Comparison of ENCODE assay signal across 26 cellular contexts in the genomic region with DNA sequence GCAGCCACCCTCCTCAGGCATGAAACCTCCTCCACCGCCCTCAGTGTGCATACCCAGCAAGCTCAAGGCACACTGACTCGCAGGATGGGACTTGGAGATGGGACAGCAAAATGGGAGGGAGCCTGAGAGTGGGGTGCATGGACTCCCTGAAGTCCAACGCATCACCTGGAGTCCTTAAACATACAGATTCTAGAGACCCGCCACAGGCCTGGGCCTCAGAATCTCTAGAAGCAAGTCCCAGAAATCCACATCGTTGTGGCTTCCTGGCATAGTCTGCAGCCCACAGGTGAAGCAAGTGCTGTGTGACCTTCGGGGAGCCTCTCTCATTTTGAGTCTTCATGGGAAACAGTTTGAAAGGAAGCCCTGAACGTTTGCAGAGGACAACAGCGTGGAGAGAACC. TPM values are rescaled to one million over a fixed set of nuclear protein-coding genes. Genes with fewer than 3 reads are reported as not detected.
DNase-seq lines count a peak whose midpoint lies in the region; ATAC-seq and TF ChIP-seq lines count a peak whose summit lies in the region.
"Had no signal": no experiment of that assay in that cellular context is flagged by ENCODE, and none has a peak within 500 bp of the region (broad histone marks: within the 10 kb centered on the region; RNA-seq: fewer than 3 reads in every experiment).

No MANE protein-coding gene starts in this region.

- H3K36me3 Mint-ChIP-seq in activated T-helper 1 cell treated with anti-CD3 and anti-CD28 coated beads, Interleukin-12 subunit alpha, Interleukin-12 subunit beta, Interleukin-2, Interleukin-4 antibody, amounts not matched to agents 30 ng/mL and 10 ng/mL and 1 ng/mL, durations not matched to agents 14 hours and 24 hours and 36 hours (ENCODE audit: low read depth) = peaks cover 7% of the 10 kb centered on the region
- H3K36me3 Mint-ChIP-seq: memory B cell had no signal

- peaks cover 90% of the 10 kb centered on the region for H3K4me1 Mint-ChIP-seq in activated T-helper 1 cell treated with anti-CD3 and anti-CD28 coated beads, Interleukin-12 subunit alpha, Interleukin-12 subunit beta, Interleukin-2, Interleukin-4 antibody, amounts not matched to agents 30 ng/mL and 10 ng/mL and 1 ng/mL, durations not matched to agents 14 hours and 24 hours and 36 hours (ENCODE audit: low read depth)

- no peak for TF ChIP-seq POLR2A in adrenal gland (IDR thresholded peaks at IDR 0.05)

- H3K4me3 ChIP-seq in lower lobe of right lung = no peak overlapping the region
- no peak overlapping the region for H3K4me3 ChIP-seq in adrenal gland
- H3K4me3 ChIP-seq: GM23248, right atrium auricular region, upper lobe of left lung had no signal

- WGBS in adrenal gland, 4 donors = 73 to 78% (median 74%) methylated on average over 7 to 8 of the region's 8 CpGs

- H3K27me3 ChIP-seq in lower lobe of right lung (ENCODE audit: low read depth) (peaks cover 58% of the 10 kb centered on the region), adrenal gland (peaks cover 48% of the 10 kb centered on the region)

- no peaks in the 10 kb centered on the region for H3K27me3 Mint-ChIP-seq in activated T-helper 1 cell treated with anti-CD3 and anti-CD28 coated beads, Interleukin-12 subunit alpha, Interleukin-12 subunit beta, Interleukin-2, Interleukin-4 antibody, amounts not matched to agents 30 ng/mL and 10 ng/mL and 1 ng/mL, durations not matched to agents 14 hours and 24 hours and 36 hours (ENCODE audit: insufficient read depth)

- H3K27ac ChIP-seq in lower lobe of right lung = no peak overlapping the region
- H3K27ac ChIP-seq in adrenal gland = no peak overlapping the region
- H3K27ac ChIP-seq: GM23248, right atrium auricular region, upper lobe of left lung had no signal

- DNase-seq in activated naive CD4-positive, alpha-beta T cell treated with anti-CD3 and anti-CD28 coated beads, Interleukin-2, amount 50 U/mL, for 16 hours = peak; percentile 9
- no peak for DNase-seq in activated naive CD4-positive, alpha-beta T cell treated with Interleukin-2 at 50 U/mL for 16 hours
- no peak for DNase-seq in activated T-helper 1 cell treated with anti-CD3 and anti-CD28 coated beads, Interleukin-12 subunit alpha, Interleukin-12 subunit beta, Interleukin-2, Interleukin-4 antibody, amounts not matched to agents 30 ng/mL and 10 ng/mL and 1 ng/mL, durations not matched to agents 14 hours and 24 hours and 36 hours (ENCODE audit: low spot score)
- peak; percentile 20 for DNase-seq in lower lobe of right lung
- DNase-seq in adrenal gland = no peak
- DNase-seq in stimulated activated CD4-positive, alpha-beta T cell treated with anti-CD3 and anti-CD28 coated beads, Interleukin-2, amount 100 ng/mL, for 24 hours = no peak
- DNase-seq in activated gamma-delta T cell (lab: John Stamatoyannopoulos, UW) = no peak
- DNase-seq: activated CD4-positive, CD25-positive, alpha-beta regulatory T cell; glutamatergic neuron; GM23248; Kasumi-1; left cardiac atrium; NCI-H187; NCI-H526 treated with DMSO at 0.1 percent for 48 hours; occipital lobe; RPMI8226; T1000; upper lobe of left lung had no signal

- no peak for ATAC-seq in lower lobe of right lung
- ATAC-seq in HG02642 (IDR thresholded peaks at IDR 0.05; ENCODE audit: poor library complexity, unreplicated experiment) = no peak
- ATAC-seq: left cardiac atrium, SK-N-SH treated with all-trans-retinoic acid at 6 μM for 48 hours had no signal

- intact Hi-C loops in activated T-helper 1 cell treated with anti-CD3 and anti-CD28 coated beads, Interleukin-12 subunit alpha, Interleukin-12 subunit beta, Interleukin-2, Interleukin-4 antibody, amounts not matched to agents 30 ng/mL and 10 ng/mL and 1 ng/mL, durations not matched to agents 14 hours and 24 hours and 36 hours (cut with micrococcal nuclease) = loop anchor here (1.0 kb wide), 1 partner anchor 8 kb away; no protein-coding TSS in a partner anchor
- intact Hi-C loops in lower lobe of right lung (cut with DNase I) (no loop called here), adrenal gland (cut with DNase I) (no loop called here)

- peak overlapping the region; percentile 61 for H3K27ac Mint-ChIP-seq in activated T-helper 1 cell treated with anti-CD3 and anti-CD28 coated beads, Interleukin-12 subunit alpha, Interleukin-12 subunit beta, Interleukin-2, Interleukin-4 antibody, amounts not matched to agents 30 ng/mL and 10 ng/mL and 1 ng/mL, durations not matched to agents 14 hours and 24 hours and 36 hours
- H3K27ac Mint-ChIP-seq: dendritic cell treated with granulocyte-macrophage colony-stimulating factor and Interleukin-4, amounts not matched to agents 40 ng/mL and 50 ng/mL, for 4 days; memory B cell had no signal

- no peaks in the 10 kb centered on the region for H3K9me3 ChIP-seq in lower lobe of right lung
- no peaks in the 10 kb centered on the region for H3K9me3 ChIP-seq in adrenal gland (replicated peaks in 1 of 3)
- H3K9me3 ChIP-seq: right atrium auricular region, upper lobe of left lung had no signal

- no peaks in the 10 kb centered on the region for H3K36me3 ChIP-seq in lower lobe of right lung
- no peaks in the 10 kb centered on the region for H3K36me3 ChIP-seq in adrenal gland (replicated peaks in 1 of 2)
- H3K36me3 ChIP-seq: right atrium auricular region, upper lobe of left lung had no signal

- no peak for TF ChIP-seq CTCF in lower lobe of right lung (IDR thresholded peaks at IDR 0.05)
- TF ChIP-seq CTCF in adrenal gland (IDR thresholded peaks at IDR 0.05) = no peak

- peaks cover 19% of the 10 kb centered on the region for H3K4me1 ChIP-seq in lower lobe of right lung
- peaks cover 0 to 10% of the 10 kb centered on the region in 2 donors for H3K4me1 ChIP-seq in adrenal gland (replicated peaks in 1 of 2)

- peak overlapping the region; percentile 47 for H3K4me3 Mint-ChIP-seq in activated T-helper 1 cell treated with anti-CD3 and anti-CD28 coated beads, Interleukin-12 subunit alpha, Interleukin-12 subunit beta, Interleukin-2, Interleukin-4 antibody, amounts not matched to agents 30 ng/mL and 10 ng/mL and 1 ng/mL, durations not matched to agents 14 hours and 24 hours and 36 hours
- H3K4me3 Mint-ChIP-seq: CD14-positive monocyte; dendritic cell treated with granulocyte-macrophage colony-stimulating factor and Interleukin-4, amounts not matched to agents 40 ng/mL and 50 ng/mL, for 4 days; memory B cell had no signal

- H3K9me3 Mint-ChIP-seq in activated T-helper 1 cell treated with anti-CD3 and anti-CD28 coated beads, Interleukin-12 subunit alpha, Interleukin-12 subunit beta, Interleukin-2, Interleukin-4 antibody, amounts not matched to agents 30 ng/mL and 10 ng/mL and 1 ng/mL, durations not matched to agents 14 hours and 24 hours and 36 hours = no peaks in the 10 kb centered on the region
- H3K9me3 Mint-ChIP-seq: dendritic cell treated with granulocyte-macrophage colony-stimulating factor and Interleukin-4, amounts not matched to agents 40 ng/mL and 50 ng/mL, for 4 days; memory B cell had no signal

RNA-seq across cellular contexts. Expression of gene TBX21, which starts 3.5 kb away (rescaled TPM):
- 89.8 and 90.8 TPM in 2 replicates for total RNA-seq in activated T-helper 1 cell treated with anti-CD3 and anti-CD28 coated beads, Interleukin-12 subunit alpha, Interleukin-12 subunit beta, Interleukin-2, Interleukin-4 antibody, amounts not matched to agents 30 ng/mL and 10 ng/mL and 1 ng/mL, durations not matched to agents 14 hours and 24 hours and 36 hours
- 3.6 TPM for total RNA-seq in lower lobe of right lung
- total RNA-seq in adrenal gland = 1 to 10 TPM in 1 of 8 donors, under 1 TPM in 5, not detected in 2; 0.06 to 2.0 (median 0.56) TPM
- polyA plus RNA-seq in adrenal gland = under 1 TPM; 0.18 to 0.48 (median 0.20) TPM
- total RNA-seq: endothelial cell of umbilical vein, GM23248, myocyte, occipital lobe had no signal
- polyA plus RNA-seq: endothelial cell of umbilical vein, GM23248 had no signal

RNA-seq across cellular contexts. Expression of gene TBKBP1, which starts 35.5 kb away (rescaled TPM):
- 11.6 and 12.4 TPM in 2 replicates for total RNA-seq in activated T-helper 1 cell treated with anti-CD3 and anti-CD28 coated beads, Interleukin-12 subunit alpha, Interleukin-12 subunit beta, Interleukin-2, Interleukin-4 antibody, amounts not matched to agents 30 ng/mL and 10 ng/mL and 1 ng/mL, durations not matched to agents 14 hours and 24 hours and 36 hours
- 8.3 TPM for total RNA-seq in lower lobe of right lung
- 10 to 100 TPM in 4 of 8 donors, 1 to 10 TPM in 4; 3.9 to 15.9 (median 11.5) TPM for total RNA-seq in adrenal gland
- 10 to 100 TPM in 2 of 3 donors, 1 to 10 TPM in 1; 5.7 to 63.9 (median 18.6) TPM for polyA plus RNA-seq in adrenal gland

Comparison
In these comparisons a context has a peak if more than half of its experiments do, and no peak if none do; other contexts are left out.
1. DNase-seq: peak in activated naive CD4-positive, alpha-beta T cell treated with anti-CD3 and anti-CD28 coated beads, Interleukin-2, amount 50 U/mL, for 16 hours (single experiment) and lower lobe of right lung (single experiment); none in activated naive CD4-positive, alpha-beta T cell treated with Interleukin-2 at 50 U/mL for 16 hours (single experiment), activated T-helper 1 cell treated with anti-CD3 and anti-CD28 coated beads, Interleukin-12 subunit alpha, Interleukin-12 subunit beta, Interleukin-2, Interleukin-4 antibody, amounts not matched to agents 30 ng/mL and 10 ng/mL and 1 ng/mL, durations not matched to agents 14 hours and 24 hours and 36 hours (single experiment), adrenal gland (0 of 7), stimulated activated CD4-positive, alpha-beta T cell treated with anti-CD3 and anti-CD28 coated beads, Interleukin-2, amount 100 ng/mL, for 24 hours (0 of 2) and activated gamma-delta T cell (single experiment).
2. RNA of gene TBX21, which starts 3.5 kb away (total RNA-seq): 89.8 to 90.8 TPM in activated T-helper 1 cell treated with anti-CD3 and anti-CD28 coated beads, Interleukin-12 subunit alpha, Interleukin-12 subunit beta, Interleukin-2, Interleukin-4 antibody, amounts not matched to agents 30 ng/mL and 10 ng/mL and 1 ng/mL, durations not matched to agents 14 hours and 24 hours and 36 hours; 3.6 TPM in lower lobe of right lung (single experiment) and 0.06 to 2.0 TPM in adrenal gland; every median in the first group is over 10 times any median in the second.